Comparison of ENCODE assay signal across 28 cellular contexts in genomic region chr7:154765118-154765517, GRCh38.
"Had no signal": no experiment of that assay in that cellular context is flagged by ENCODE, and none has a peak within 500 bp of the region (broad histone marks: within the 10 kb centered on the region; RNA-seq: fewer than 3 reads in every experiment).

No MANE protein-coding gene starts in this region.

- H3K9ac ChIP-seq: KMS-11 had no signal

- H3K4me3 Mint-ChIP-seq: activated B cell treated with CpG ODN at 0.5 μM for 24 hours; activated CD8-positive, alpha-beta T cell treated with anti-CD3 and anti-CD28 coated beads for 36 hours; activated naive CD4-positive, alpha-beta T cell treated with anti-CD3 and anti-CD28 coated beads, Interleukin-2, amount 50 U/mL, for 24 hours; activated naive CD8-positive, alpha-beta T cell treated with anti-CD3 and anti-CD28 coated beads, Interleukin-2, amount 10 ng/mL, durations not matched to agents 7 days and 5 days; activated T-cell treated with anti-CD3 and anti-CD28 coated beads, Interleukin-2, amount 50 U/mL, for 72 hours; activated T-helper 17 cell treated with anti-CD3 and anti-CD28 coated beads, Interleukin-2, amount 50 U/mL, for 72 hours had no signal

- H3K36me3 ChIP-seq: ascending aorta had no signal

- H3K4me1 Mint-ChIP-seq: activated B cell treated with CpG ODN at 0.5 μM for 24 hours; activated naive CD4-positive, alpha-beta T cell treated with anti-CD3 and anti-CD28 coated beads, Interleukin-2, amount 50 U/mL, for 24 hours; activated naive CD8-positive, alpha-beta T cell treated with anti-CD3 and anti-CD28 coated beads, Interleukin-2, amount 10 ng/mL, durations not matched to agents 7 days and 5 days; activated T-helper 17 cell treated with anti-CD3 and anti-CD28 coated beads, Interleukin-2, amount 50 U/mL, for 72 hours had no signal

- H3K4me3 ChIP-seq: ascending aorta had no signal

- H3K36me3 Mint-ChIP-seq: activated naive CD4-positive, alpha-beta T cell treated with anti-CD3 and anti-CD28 coated beads, Interleukin-2, amount 50 U/mL, for 24 hours; activated naive CD8-positive, alpha-beta T cell treated with anti-CD3 and anti-CD28 coated beads, Interleukin-2, amount 10 ng/mL, durations not matched to agents 7 days and 5 days had no signal

- H3K27ac ChIP-seq: ascending aorta, KMS-11, VCaP had no signal

- H3K27ac Mint-ChIP-seq: activated B cell treated with CpG ODN at 0.5 μM for 24 hours; activated CD8-positive, alpha-beta T cell treated with anti-CD3 and anti-CD28 coated beads for 36 hours; activated naive CD4-positive, alpha-beta T cell treated with anti-CD3 and anti-CD28 coated beads, Interleukin-2, amount 50 U/mL, for 24 hours; activated naive CD8-positive, alpha-beta T cell treated with anti-CD3 and anti-CD28 coated beads, Interleukin-2, amount 10 ng/mL, durations not matched to agents 7 days and 5 days; activated T-cell treated with anti-CD3 and anti-CD28 coated beads, Interleukin-2, amount 50 U/mL, for 72 hours; activated T-helper 17 cell treated with anti-CD3 and anti-CD28 coated beads, Interleukin-2, amount 50 U/mL, for 72 hours had no signal

- ATAC-seq: activated CD8-positive, alpha-beta T cell treated with anti-CD3 and anti-CD28 coated beads for 36 hours; activated T-cell treated with anti-CD3 and anti-CD28 coated beads, Interleukin-2, amount 50 U/mL, for 72 hours; activated T-helper 17 cell treated with anti-CD3 and anti-CD28 coated beads, Interleukin-2, amount 50 U/mL, for 72 hours; Panc1 had no signal

- H3K4me2 ChIP-seq: KMS-11 had no signal

- DNase-seq: activated B cell treated with CpG ODN at 0.5 μM for 24 hours; activated CD4-positive, alpha-beta T cell treated with anti-CD3 and anti-CD28 coated beads for 1 hour; activated CD4-positive, alpha-beta T cell treated with anti-CD3 and anti-CD28 coated beads for 48 hours; activated CD4-positive, alpha-beta T cell treated with anti-CD3 and anti-CD28 coated beads, Interleukin-2, amount 50 U/mL, for 4 hours; activated CD8-positive, alpha-beta T cell treated with anti-CD3 and anti-CD28 coated beads for 36 hours; activated gamma-delta T cell; activated naive CD4-positive, alpha-beta T cell treated with Interleukin-2 at 50 U/mL for 16 hours; activated naive CD8-positive, alpha-beta T cell treated with anti-CD3 and anti-CD28 coated beads, Interleukin-2, amount 10 ng/mL, durations not matched to agents 7 days and 5 days; activated T-cell treated with anti-CD3 and anti-CD28 coated beads, Interleukin-2, amount 50 U/mL, for 1 hour; activated T-cell treated with anti-CD3 and anti-CD28 coated beads, Interleukin-2, amount 50 U/mL, for 72 hours; amygdala; cerebellar nuclear complex; NCI-H1092 treated with DMSO at 0.1 percent for 48 hours; NCI-H1417; NCI-H146; NCI-H187; NCI-H345; NCI-H524 treated with DMSO at 0.1 percent for 48 hours; SW 1271; T-helper 1 cell; T-helper 2 cell; T-helper 9 cell had no signal

- H3K4me1 ChIP-seq: ascending aorta had no signal

- H3K9me3 Mint-ChIP-seq: activated B cell treated with CpG ODN at 0.5 μM for 24 hours; activated CD8-positive, alpha-beta T cell treated with anti-CD3 and anti-CD28 coated beads for 36 hours; activated naive CD4-positive, alpha-beta T cell treated with anti-CD3 and anti-CD28 coated beads, Interleukin-2, amount 50 U/mL, for 24 hours; activated naive CD8-positive, alpha-beta T cell treated with anti-CD3 and anti-CD28 coated beads, Interleukin-2, amount 10 ng/mL, durations not matched to agents 7 days and 5 days; activated T-cell treated with anti-CD3 and anti-CD28 coated beads, Interleukin-2, amount 50 U/mL, for 72 hours had no signal

- H3K9me3 ChIP-seq: ascending aorta had no signal

- H3K27me3 ChIP-seq: ascending aorta had no signal

- H3K27me3 Mint-ChIP-seq: activated B cell treated with CpG ODN at 0.5 μM for 24 hours; activated naive CD4-positive, alpha-beta T cell treated with anti-CD3 and anti-CD28 coated beads, Interleukin-2, amount 50 U/mL, for 24 hours; activated naive CD8-positive, alpha-beta T cell treated with anti-CD3 and anti-CD28 coated beads, Interleukin-2, amount 10 ng/mL, durations not matched to agents 7 days and 5 days had no signal
